ENCODE assay signal across 1 cellular context in the genomic region with DNA sequence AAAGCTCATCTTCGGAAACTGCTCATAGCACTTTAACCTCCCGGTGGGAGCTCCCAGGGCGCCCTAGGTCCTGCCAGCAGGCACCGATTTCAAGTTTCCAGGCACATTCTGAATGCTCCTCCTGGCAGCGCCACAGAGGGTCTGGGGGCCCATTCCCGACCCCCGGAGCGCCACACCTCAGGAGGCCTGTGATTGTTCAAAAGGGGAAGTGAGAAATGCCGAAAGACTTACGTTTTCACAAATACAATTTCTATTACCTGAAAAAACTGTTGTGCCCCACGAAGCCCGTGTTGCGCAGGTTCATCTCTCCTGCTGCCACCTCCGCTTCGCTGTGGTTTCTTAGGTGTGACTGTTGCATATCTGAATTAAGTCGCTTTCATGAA.
TF ChIP-seq lines count a peak whose summit lies in the region.

No MANE protein-coding gene starts in this region.

TF ChIP-seq in HepG2, 621 proteins besides CTCF, POLR2A, EP300 and RAD21 (continued from another document):
- TF ChIP-seq, protein P1, sequence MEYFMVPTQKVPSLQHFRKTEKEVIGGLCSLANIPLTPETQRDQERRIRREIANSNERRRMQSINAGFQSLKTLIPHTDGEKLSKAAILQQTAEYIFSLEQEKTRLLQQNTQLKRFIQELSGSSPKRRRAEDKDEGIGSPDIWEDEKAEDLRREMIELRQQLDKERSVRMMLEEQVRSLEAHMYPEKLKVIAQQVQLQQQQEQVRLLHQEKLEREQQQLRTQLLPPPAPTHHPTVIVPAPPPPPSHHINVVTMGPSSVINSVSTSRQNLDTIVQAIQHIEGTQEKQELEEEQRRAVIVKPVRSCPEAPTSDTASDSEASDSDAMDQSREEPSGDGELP (IDR thresholded peaks at IDR 0.05; ENCODE audit: borderline replicate concordance, low read depth), result peak; percentile 11; the same call in 1 of the 2 replicates
- no peak for TF ChIP-seq ZNF235 (CRISPR knock-in tag; IDR thresholded peaks at IDR 0.05; ENCODE audit: borderline replicate concordance)
- TF ChIP-seq ZNF770 (CRISPR knock-in tag; IDR thresholded peaks at IDR 0.05), result 0 out of 2 replicates have a peak, but pooled peaks have one; percentile 2
- TF ChIP-seq ZFP36L1 (CRISPR knock-in tag; IDR thresholded peaks at IDR 0.05), result 0 out of 2 replicates have a peak, but pooled peaks have one; percentile 5
- 0 out of 2 replicates have a peak, but pooled peaks have one; percentile 11 for TF ChIP-seq XBP1 (CRISPR knock-in tag; IDR thresholded peaks at IDR 0.05)
- TF ChIP-seq ZNF781 (CRISPR knock-in tag; IDR thresholded peaks at IDR 0.05; ENCODE audit: borderline replicate concordance, not compliant biosample characterization), result peak; percentile 11
- no peak for TF ChIP-seq MEIS2 (CRISPR knock-in tag; IDR thresholded peaks at IDR 0.05)
TF ChIP-seq in HepG2: peak in this region for 24.
